9 cellular contexts compared by ENCODE assay signal in genomic region chrX:107389726-107390125, GRCh38. TPM values are rescaled to one million over a fixed set of nuclear protein-coding genes. Genes with fewer than 3 reads are reported as not detected.
"Had no signal": no experiment of that assay in that cellular context is flagged by ENCODE, and none has a peak within 500 bp of the region (broad histone marks: within the 10 kb centered on the region; RNA-seq: fewer than 3 reads in every experiment).

No MANE protein-coding gene starts in this region.

- H3K27ac ChIP-seq: HL-60, KMS-11 had no signal

- DNase-seq: IMR-90, KBM-7, KG1 had no signal

- H3K4me3 ChIP-seq: K562 had no signal

- H3K4me2 ChIP-seq: KMS-11 had no signal

- FAIRE-seq: HepG2, HTR-8/SVneo, K562 had no signal

- ATAC-seq: HepG2, K562 had no signal

RNA-seq across cellular contexts. Expression of gene FRMPD3, which starts 59.7 kb away (rescaled TPM):
- polyA plus RNA-seq: HepG2, IgD-negative memory B cell, K562 had no signal
